In the genomic region with DNA sequence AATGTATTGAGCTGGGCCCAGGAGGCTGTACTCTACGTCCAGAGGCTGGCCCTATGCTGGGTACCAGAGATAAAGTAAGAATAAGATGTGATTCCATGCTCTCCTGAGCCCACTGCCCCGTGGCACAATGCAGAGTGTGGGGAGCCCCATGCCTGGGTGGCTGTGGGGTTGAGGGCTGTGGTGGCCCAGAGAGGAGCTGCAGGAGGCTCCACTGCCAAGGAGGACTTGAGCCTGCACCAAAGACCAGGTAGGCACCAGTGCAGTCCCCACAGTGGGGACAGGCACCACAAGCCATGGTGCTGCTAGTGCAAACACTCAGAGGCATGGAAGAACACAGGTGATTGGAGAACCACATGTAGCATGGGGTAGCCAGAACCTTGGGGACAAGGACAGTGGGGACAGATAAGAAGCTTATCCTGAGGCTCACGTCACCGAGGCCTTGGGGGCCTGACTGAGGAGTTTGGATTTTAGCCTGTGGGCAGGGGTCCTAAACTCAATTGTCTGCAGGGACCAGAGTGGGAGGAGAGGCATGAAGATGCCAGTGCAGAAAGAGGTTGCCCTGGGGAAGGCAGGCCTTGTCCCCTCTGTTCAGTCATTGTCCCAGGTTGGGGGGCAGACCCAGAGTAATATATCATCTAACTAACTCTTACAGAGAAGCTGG, we compare ENCODE assay signal across 31 cellular contexts. TPM values are rescaled to one million over a fixed set of nuclear protein-coding genes. Genes with fewer than 3 reads are reported as not detected.
DNase-seq lines count a peak whose midpoint lies in the region; ATAC-seq, FAIRE-seq and TF ChIP-seq lines count a peak whose summit lies in the region.
"Had no signal": no experiment of that assay in that cellular context is flagged by ENCODE, and none has a peak within 500 bp of the region (broad histone marks: within the 10 kb centered on the region; RNA-seq: fewer than 3 reads in every experiment).

No MANE protein-coding gene starts in this region.

- TF ChIP-seq EP300 in HepG2 (IDR thresholded peaks at IDR 0.05; ENCODE audit: low read depth in 2 of 2, low read length in 2 of 2) = no peak
- no peak for TF ChIP-seq EP300 in HepG2 (CRISPR knock-in tag; IDR thresholded peaks at IDR 0.05; ENCODE audit: borderline replicate concordance)

- ATAC-seq in right lobe of liver (no peak), HepG2 (no peak), sciatic nerve (no peak), GM19452 (IDR thresholded peaks at IDR 0.05; ENCODE audit: unreplicated experiment) (no peak)
- ATAC-seq: activated CD4-positive, alpha-beta T cell treated with anti-CD3 and anti-CD28 coated beads for 36 hours; activated T-cell treated with anti-CD3 and anti-CD28 coated beads, Interleukin-2, amount 50 U/mL, for 4 hours had no signal

- CTCF ChIA-PET in HepG2 (lab: Yijun Ruan, JAX; ENCODE audit: low intra/inter-chr PET ratio, low total read pairs) = no interaction called here

- TF ChIP-seq RAD21 in HepG2 (CRISPR knock-in tag; IDR thresholded peaks at IDR 0.05) = no peak

- whole genome bisulfite sequencing in right lobe of liver (ENCODE audit: insufficient coverage, low coverage, low lambda C conversion rate, missing lambda C conversion rate) = 94% methylated on average over 3 of the region's 4 CpGs
- 23% methylated on average over 4 of the region's 4 CpGs for WGBS in HepG2 (ENCODE audit: low lambda C conversion rate)
- 89 to 95% methylated on average over 4 of the region's 4 CpGs for WGBS in lower leg skin, 2 donors

- no peak overlapping the region for H3K9ac ChIP-seq in HepG2 (ENCODE audit: insufficient read depth, low read depth, low read length)

- no peak overlapping the region for H3K4me3 ChIP-seq in right lobe of liver
- no peak overlapping the region for H3K4me3 ChIP-seq in HepG2 (replicated peaks in 1 of 3; ENCODE audit: insufficient read depth in 1 of 3, low read depth in 2 of 3, low read length in 3 of 3)
- H3K4me3 ChIP-seq in left ventricle myocardium inferior = no peak overlapping the region
- H3K4me3 ChIP-seq in lower leg skin (ENCODE audit: low read depth, poor library complexity, severe bottlenecking) = no peak overlapping the region
- H3K4me3 ChIP-seq: HAP-1, MG63 had no signal

- H3K27ac ChIP-seq in right lobe of liver (no peak overlapping the region), HepG2 (ENCODE audit: extremely low read length, insufficient read depth, low read length) (no peak overlapping the region), left ventricle myocardium inferior (replicated peaks) (no peak overlapping the region)
- H3K27ac ChIP-seq: neutrophil had no signal

- no peak for TF ChIP-seq CTCF in right lobe of liver (IDR thresholded peaks at IDR 0.05)
- no peak for TF ChIP-seq CTCF in HepG2 (CRISPR knock-in tag; IDR thresholded peaks at IDR 0.05)
- no peak for TF ChIP-seq CTCF in left ventricle myocardium inferior (IDR thresholded peaks at IDR 0.05; ENCODE audit: borderline replicate concordance)
- no peak for TF ChIP-seq CTCF in lower leg skin (IDR thresholded peaks at IDR 0.05)

- H3K36me3 ChIP-seq in right lobe of liver (no peaks in the 10 kb centered on the region), HepG2 (replicated peaks in 1 of 2; ENCODE audit: control insufficient read depth in 1 of 2, insufficient read depth in 2 of 2, low read length in 2 of 2) (no peaks in the 10 kb centered on the region), left ventricle myocardium inferior (no peaks in the 10 kb centered on the region)
- H3K36me3 ChIP-seq: HAP-1, neutrophil had no signal

- H3K4me1 ChIP-seq in right lobe of liver (no peaks in the 10 kb centered on the region), HepG2 (ENCODE audit: insufficient read depth, low read length) (peaks cover 35% of the 10 kb centered on the region), left ventricle myocardium inferior (peaks cover 28% of the 10 kb centered on the region)
- H3K4me1 ChIP-seq: Caco-2, HAP-1 had no signal

- H3K9me3 ChIP-seq in right lobe of liver (no peaks in the 10 kb centered on the region), HepG2 (ENCODE audit: low read length) (peaks cover 7% of the 10 kb centered on the region), left ventricle myocardium inferior (replicated peaks) (peaks cover 7% of the 10 kb centered on the region)
- H3K9me3 ChIP-seq: neutrophil had no signal

- POLR2A ChIA-PET in HepG2 (lab: Yijun Ruan, JAX) = no interaction called here

- H3K27me3 ChIP-seq in right lobe of liver = no peaks in the 10 kb centered on the region
- H3K27me3 ChIP-seq in HepG2 (ENCODE audit: control insufficient read depth in 1 of 2, insufficient read depth in 2 of 2, low read length in 2 of 2) = peaks cover 0 to 3% of the 10 kb centered on the region in 2 experiments; a peak in 3 of 5 replicates
- H3K27me3 ChIP-seq in left ventricle myocardium inferior (ENCODE audit: low read depth) = no peaks in the 10 kb centered on the region
- H3K27me3 ChIP-seq: MG63, neutrophil had no signal

- no peaks in the 10 kb centered on the region for H3K79me2 ChIP-seq in HepG2 (ENCODE audit: insufficient read depth, low read length)

- intact Hi-C loops in right lobe of liver (cut with DNase I) = no loop called here
- intact Hi-C loops in HepG2 (cut with micrococcal nuclease; ENCODE audit: unreplicated experiment) = no loop called here
- intact Hi-C loops in left ventricle myocardium inferior (cut with micrococcal nuclease) = no loop called here
- intact Hi-C loops in sciatic nerve (cut with DNase I) = no loop called here
- intact Hi-C loops in lower leg skin (cut with DNase I; ENCODE audit: low total_unique reads) = no loop called here

- no TSS peak for BruUV-seq in HepG2 (replicated peaks; lab: Mats Ljungman, UMichigan)

- DNase-seq in right lobe of liver (peak; percentile 9 to 37 (median 28)), HepG2 (ENCODE audit: low spot score) (no peak), left ventricle myocardium inferior (peak; percentile 6), sciatic nerve (ENCODE audit: low spot score) (peak; percentile 37), HTR-8/SVneo (ENCODE audit: insufficient read length, low spot score) (no peak), NCI-H2029 (lab: John Stamatoyannopoulos, UW) (no peak), lower leg skin (ENCODE audit: low spot score in 2 of 2) (no peak)
- DNase-seq: activated CD4-positive, alpha-beta T cell treated with anti-CD3 and anti-CD28 coated beads for 36 hours; activated naive CD4-positive, alpha-beta T cell treated with anti-CD3 and anti-CD28 coated beads for 36 hours; activated T-cell treated with anti-CD3 and anti-CD28 coated beads, Interleukin-2, amount 50 U/mL, for 4 hours; amygdala; C1 segment of cervical spinal cord; Caco-2; effector memory CD4-positive, alpha-beta T cell; erythroblast; KG1; NCI-H2081; NCI-H774; small intestine; stimulated activated CD4-positive, alpha-beta T cell treated with anti-CD3 and anti-CD28 coated beads, Interleukin-1b, Interleukin-23, amount 100 ng/mL, for 48 hours; stimulated activated CD8-positive, alpha-beta memory T cell treated with anti-CD3 and anti-CD28 coated beads, Interleukin-4, amount 100 ng/mL, for 48 hours had no signal

- H3K4me2 ChIP-seq in HepG2 (ENCODE audit: low read depth, low read length) = no peak overlapping the region

- TF ChIP-seq POLR2A in right lobe of liver (IDR thresholded peaks at IDR 0.05) = no peak
- TF ChIP-seq POLR2A in HepG2 (IDR thresholded peaks at IDR 0.05; ENCODE audit: insufficient read depth in 1 of 2, low read depth in 2 of 2, low read length in 2 of 2) = no peak
- TF ChIP-seq POLR2A in lower leg skin (IDR thresholded peaks at IDR 0.05) = no peak

- in situ Hi-C loops in HepG2 (cut with HindIII; ENCODE audit: extremely low pct_ligation_motif_present, low pct_unique_long_range_greater_than_20kb) = no loop called here

- H2AFZ ChIP-seq in HepG2 (ENCODE audit: low read length) = no peak overlapping the region

- FAIRE-seq in HepG2 (lab: Jason Lieb, UNC) = no peak
- FAIRE-seq in HTR-8/SVneo (lab: Jason Lieb, UNC) = no peak
- FAIRE-seq: colon, G401.6, small intestine had no signal

- no peaks in the 10 kb centered on the region for H4K20me1 ChIP-seq in HepG2 (ENCODE audit: insufficient read depth, low read length)

RNA-seq across cellular contexts. Expression of gene EPS8L3, which starts 21.9 kb away (rescaled TPM):
- total RNA-seq in right lobe of liver (1 to 10 TPM in 3 of 6 experiments, not detected in 3; 3.2 to 4.7 (median 3.3) TPM), HepG2 (2016; rRNA removed; fragmentation: Illumina TruSeq; extraction: Trizol) (7.6 and 18.2 TPM in 2 replicates), left ventricle myocardium inferior (0.11 TPM), sciatic nerve (not detected), lower leg skin (not detected)
- total RNA-seq in HepG2 (2016; cell fraction: cytosol; rRNA removed; fragmentation: Illumina TruSeq; extraction: Trizol; ENCODE audit: low read depth) = 3.1 and 3.5 TPM in 2 replicates
- 6.3 and 18.1 TPM in 2 replicates for total RNA-seq in HepG2 (2016; cell fraction: insoluble cytoplasmic fraction; rRNA removed; fragmentation: Illumina TruSeq; extraction: Trizol)
- total RNA-seq in HepG2 (2016; cell fraction: membrane; rRNA removed; fragmentation: Illumina TruSeq; extraction: Trizol) = 4.6 and 5.1 TPM in 2 replicates
- total RNA-seq in HepG2 (2016; cell fraction: nucleus; rRNA removed; fragmentation: Illumina TruSeq; extraction: Trizol) = 21.5 and 27.6 TPM in 2 replicates
- 106 and 127 TPM in 2 replicates for polyA plus RNA-seq in HepG2 (2011; rRNA removed)
- 24.6 and 30.4 TPM in 2 replicates for polyA plus RNA-seq in HepG2 (2011; cell fraction: cytosol; rRNA removed)
- polyA plus RNA-seq in HepG2 (2011; cell fraction: nucleus; rRNA removed) = 854 and 1,047 TPM in 2 replicates
- 79.1 and 95.8 TPM in 2 replicates for polyA plus RNA-seq in HepG2 (2012)
- polyA plus RNA-seq in HepG2 (2016; cell fraction: cytosol; fragmentation: Illumina TruSeq; extraction: Trizol; ENCODE audit: low read depth) = 3.0 and 3.7 TPM in 2 replicates
- polyA plus RNA-seq in HepG2 (2016; cell fraction: insoluble cytoplasmic fraction; fragmentation: Illumina TruSeq; extraction: Trizol; ENCODE audit: low read depth) = 11.9 and 13.8 TPM in 2 replicates
- polyA plus RNA-seq in HepG2 (2016; cell fraction: membrane; fragmentation: Illumina TruSeq; extraction: Trizol; ENCODE audit: low read depth) = 4.6 and 5.0 TPM in 2 replicates
- polyA plus RNA-seq in HepG2 (2016; cell fraction: nucleus; fragmentation: Illumina TruSeq; extraction: Trizol; ENCODE audit: insufficient read depth, low read depth) = 139 and 140 TPM in 2 replicates
- polyA minus RNA-seq in HepG2 (2011; rRNA and poly(A)+ RNA removed; ENCODE audit: low replicate concordance) = 2.2 and 43.5 TPM in 2 replicates
- polyA minus RNA-seq in HepG2 (2011; cell fraction: cytosol; rRNA and poly(A)+ RNA removed) = 15.7 and 17.0 TPM in 2 replicates
- 107 and 127 TPM in 2 replicates for polyA minus RNA-seq in HepG2 (2011; cell fraction: nucleus; rRNA and poly(A)+ RNA removed)
- total RNA-seq: activated CD4-positive, alpha-beta T cell treated with anti-CD3 and anti-CD28 coated beads for 36 hours; activated naive CD4-positive, alpha-beta T cell treated with anti-CD3 and anti-CD28 coated beads for 36 hours; activated T-cell treated with anti-CD3 and anti-CD28 coated beads, Interleukin-2, amount 50 U/mL, for 4 hours; fibroblast of villous mesenchyme; HT1080; T-helper 2 cell treated with Interferon-gamma antibody and Interleukin-4, amounts not matched to agents 100 ng/mL and 5 ng/mL, for 36 hours had no signal
- polyA plus RNA-seq: AG04450 had no signal

RNA-seq across cellular contexts. Expression of gene GSTM3, which starts 44.7 kb away (rescaled TPM):
- 10 to 100 TPM in 3 of 6 experiments, 1 to 10 TPM in 3; 1.2 to 19.2 (median 10.6) TPM for total RNA-seq in right lobe of liver
- total RNA-seq in HepG2 (2016; rRNA removed; fragmentation: Illumina TruSeq; extraction: Trizol) = 127 and 150 TPM in 2 replicates
- total RNA-seq in HepG2 (2016; cell fraction: cytosol; rRNA removed; fragmentation: Illumina TruSeq; extraction: Trizol; ENCODE audit: low read depth) = 35.2 and 40.3 TPM in 2 replicates
- 127 and 162 TPM in 2 replicates for total RNA-seq in HepG2 (2016; cell fraction: insoluble cytoplasmic fraction; rRNA removed; fragmentation: Illumina TruSeq; extraction: Trizol)
- 35.2 and 39.0 TPM in 2 replicates for total RNA-seq in HepG2 (2016; cell fraction: membrane; rRNA removed; fragmentation: Illumina TruSeq; extraction: Trizol)
- total RNA-seq in HepG2 (2016; cell fraction: nucleus; rRNA removed; fragmentation: Illumina TruSeq; extraction: Trizol) = 49.3 and 64.9 TPM in 2 replicates
- polyA plus RNA-seq in HepG2 (2011; rRNA removed) = 124 and 142 TPM in 2 replicates
- 105 and 126 TPM in 2 replicates for polyA plus RNA-seq in HepG2 (2011; cell fraction: cytosol; rRNA removed)
- polyA plus RNA-seq in HepG2 (2011; cell fraction: nucleus; rRNA removed) = 39.2 and 41.5 TPM in 2 replicates
- 102 and 104 TPM in 2 replicates for polyA plus RNA-seq in HepG2 (2012)
- polyA plus RNA-seq in HepG2 (2016; cell fraction: cytosol; fragmentation: Illumina TruSeq; extraction: Trizol; ENCODE audit: low read depth) = 37.0 and 38.1 TPM in 2 replicates
- polyA plus RNA-seq in HepG2 (2016; cell fraction: insoluble cytoplasmic fraction; fragmentation: Illumina TruSeq; extraction: Trizol; ENCODE audit: low read depth) = 128 and 138 TPM in 2 replicates
- 28.9 and 29.1 TPM in 2 replicates for polyA plus RNA-seq in HepG2 (2016; cell fraction: membrane; fragmentation: Illumina TruSeq; extraction: Trizol; ENCODE audit: low read depth)
- polyA plus RNA-seq in HepG2 (2016; cell fraction: nucleus; fragmentation: Illumina TruSeq; extraction: Trizol; ENCODE audit: insufficient read depth, low read depth) = 66.5 and 79.1 TPM in 2 replicates
- 34.6 and 95.6 TPM in 2 replicates for polyA minus RNA-seq in HepG2 (2011; rRNA and poly(A)+ RNA removed; ENCODE audit: low replicate concordance)
- polyA minus RNA-seq in HepG2 (2011; cell fraction: cytosol; rRNA and poly(A)+ RNA removed) = 31.6 and 39.1 TPM in 2 replicates
- polyA minus RNA-seq in HepG2 (2011; cell fraction: nucleus; rRNA and poly(A)+ RNA removed) = 15.7 and 24.2 TPM in 2 replicates
- 93.7 TPM for total RNA-seq in left ventricle myocardium inferior
- total RNA-seq in sciatic nerve = 104 TPM
- total RNA-seq in lower leg skin = 100 to 1,000 TPM in 3 of 4 donors, 10 to 100 TPM in 1; 68.7 to 213 (median 137) TPM

Comparison
In these comparisons a context has a peak if more than half of its experiments do, and no peak if none do; other contexts are left out.
1. DNase-seq: peak in right lobe of liver (3 of 3), left ventricle myocardium inferior (single experiment) and sciatic nerve (single experiment); none in HepG2 (single experiment), HTR-8/SVneo (single experiment), NCI-H2029 (single experiment) and lower leg skin (0 of 2).